ENCODE assay signal across 1 cellular context in the genomic region with DNA sequence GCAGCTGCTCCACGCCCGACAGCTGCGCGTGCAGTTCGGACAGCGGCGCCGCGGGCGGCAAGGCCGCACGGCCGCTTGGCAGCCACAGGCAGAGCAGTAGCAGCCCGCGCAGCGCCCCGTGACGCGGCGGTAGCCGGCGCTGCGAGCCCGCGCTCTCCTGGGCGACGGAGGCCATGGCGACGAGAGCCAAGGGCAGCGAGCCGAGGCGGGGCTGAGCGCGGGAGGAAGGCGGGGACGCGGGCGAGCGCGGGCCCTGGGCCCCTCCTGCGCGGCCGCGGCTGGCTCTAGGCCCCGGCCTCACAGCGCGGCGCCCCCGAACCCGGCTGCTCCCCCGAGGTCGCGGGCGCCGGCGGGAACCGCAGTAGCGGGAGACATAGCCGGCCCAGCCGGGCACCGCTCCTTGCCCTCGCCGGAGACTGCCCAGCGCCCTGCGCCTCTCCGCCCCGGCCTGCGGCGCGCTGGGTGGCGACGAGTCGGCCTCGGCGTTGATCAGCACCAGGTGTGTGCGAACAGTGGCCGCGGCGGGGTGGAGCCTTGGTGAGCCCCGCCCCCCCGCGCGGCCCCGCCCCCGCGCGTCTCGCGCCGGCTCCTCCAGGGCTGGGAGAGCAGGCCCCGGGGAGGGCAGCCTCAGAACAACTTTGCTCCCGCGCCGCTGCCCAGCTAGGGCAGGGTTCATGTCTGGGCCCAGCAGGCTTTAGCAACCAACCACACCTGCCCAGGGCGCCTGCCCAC.
TF ChIP-seq lines count a peak whose summit lies in the region.

A gene with protein sequence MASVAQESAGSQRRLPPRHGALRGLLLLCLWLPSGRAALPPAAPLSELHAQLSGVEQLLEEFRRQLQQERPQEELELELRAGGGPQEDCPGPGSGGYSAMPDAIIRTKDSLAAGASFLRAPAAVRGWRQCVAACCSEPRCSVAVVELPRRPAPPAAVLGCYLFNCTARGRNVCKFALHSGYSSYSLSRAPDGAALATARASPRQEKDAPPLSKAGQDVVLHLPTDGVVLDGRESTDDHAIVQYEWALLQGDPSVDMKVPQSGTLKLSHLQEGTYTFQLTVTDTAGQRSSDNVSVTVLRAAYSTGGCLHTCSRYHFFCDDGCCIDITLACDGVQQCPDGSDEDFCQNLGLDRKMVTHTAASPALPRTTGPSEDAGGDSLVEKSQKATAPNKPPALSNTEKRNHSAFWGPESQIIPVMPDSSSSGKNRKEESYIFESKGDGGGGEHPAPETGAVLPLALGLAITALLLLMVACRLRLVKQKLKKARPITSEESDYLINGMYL (minus strand): TSS at position 514 of the 732 bp plus-strand sequence. CDS start 339 bp downstream, at position 175.

TF ChIP-seq in HepG2, 621 proteins besides CTCF, POLR2A, EP300 and RAD21 (continued from another document and continues in another):
- TF ChIP-seq, protein P1, sequence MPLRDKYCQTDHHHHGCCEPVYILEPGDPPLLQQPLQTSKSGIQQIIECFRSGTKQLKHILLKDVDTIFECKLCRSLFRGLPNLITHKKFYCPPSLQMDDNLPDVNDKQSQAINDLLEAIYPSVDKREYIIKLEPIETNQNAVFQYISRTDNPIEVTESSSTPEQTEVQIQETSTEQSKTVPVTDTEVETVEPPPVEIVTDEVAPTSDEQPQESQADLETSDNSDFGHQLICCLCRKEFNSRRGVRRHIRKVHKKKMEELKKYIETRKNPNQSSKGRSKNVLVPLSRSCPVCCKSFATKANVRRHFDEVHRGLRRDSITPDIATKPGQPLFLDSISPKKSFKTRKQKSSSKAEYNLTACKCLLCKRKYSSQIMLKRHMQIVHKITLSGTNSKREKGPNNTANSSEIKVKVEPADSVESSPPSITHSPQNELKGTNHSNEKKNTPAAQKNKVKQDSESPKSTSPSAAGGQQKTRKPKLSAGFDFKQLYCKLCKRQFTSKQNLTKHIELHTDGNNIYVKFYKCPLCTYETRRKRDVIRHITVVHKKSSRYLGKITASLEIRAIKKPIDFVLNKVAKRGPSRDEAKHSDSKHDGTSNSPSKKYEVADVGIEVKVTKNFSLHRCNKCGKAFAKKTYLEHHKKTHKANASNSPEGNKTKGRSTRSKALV (CRISPR knock-in tag; IDR thresholded peaks at IDR 0.05), result peak; percentile 40; the same call in 1 of the 2 replicates
- TF ChIP-seq ZNF343 (CRISPR knock-in tag; IDR thresholded peaks at IDR 0.05), result peak; percentile 89; the same call in 1 of the 2 replicates
- TF ChIP-seq NBN (conservative IDR thresholded peaks at IDR 0.05), result no peak
- TF ChIP-seq, protein P2, sequence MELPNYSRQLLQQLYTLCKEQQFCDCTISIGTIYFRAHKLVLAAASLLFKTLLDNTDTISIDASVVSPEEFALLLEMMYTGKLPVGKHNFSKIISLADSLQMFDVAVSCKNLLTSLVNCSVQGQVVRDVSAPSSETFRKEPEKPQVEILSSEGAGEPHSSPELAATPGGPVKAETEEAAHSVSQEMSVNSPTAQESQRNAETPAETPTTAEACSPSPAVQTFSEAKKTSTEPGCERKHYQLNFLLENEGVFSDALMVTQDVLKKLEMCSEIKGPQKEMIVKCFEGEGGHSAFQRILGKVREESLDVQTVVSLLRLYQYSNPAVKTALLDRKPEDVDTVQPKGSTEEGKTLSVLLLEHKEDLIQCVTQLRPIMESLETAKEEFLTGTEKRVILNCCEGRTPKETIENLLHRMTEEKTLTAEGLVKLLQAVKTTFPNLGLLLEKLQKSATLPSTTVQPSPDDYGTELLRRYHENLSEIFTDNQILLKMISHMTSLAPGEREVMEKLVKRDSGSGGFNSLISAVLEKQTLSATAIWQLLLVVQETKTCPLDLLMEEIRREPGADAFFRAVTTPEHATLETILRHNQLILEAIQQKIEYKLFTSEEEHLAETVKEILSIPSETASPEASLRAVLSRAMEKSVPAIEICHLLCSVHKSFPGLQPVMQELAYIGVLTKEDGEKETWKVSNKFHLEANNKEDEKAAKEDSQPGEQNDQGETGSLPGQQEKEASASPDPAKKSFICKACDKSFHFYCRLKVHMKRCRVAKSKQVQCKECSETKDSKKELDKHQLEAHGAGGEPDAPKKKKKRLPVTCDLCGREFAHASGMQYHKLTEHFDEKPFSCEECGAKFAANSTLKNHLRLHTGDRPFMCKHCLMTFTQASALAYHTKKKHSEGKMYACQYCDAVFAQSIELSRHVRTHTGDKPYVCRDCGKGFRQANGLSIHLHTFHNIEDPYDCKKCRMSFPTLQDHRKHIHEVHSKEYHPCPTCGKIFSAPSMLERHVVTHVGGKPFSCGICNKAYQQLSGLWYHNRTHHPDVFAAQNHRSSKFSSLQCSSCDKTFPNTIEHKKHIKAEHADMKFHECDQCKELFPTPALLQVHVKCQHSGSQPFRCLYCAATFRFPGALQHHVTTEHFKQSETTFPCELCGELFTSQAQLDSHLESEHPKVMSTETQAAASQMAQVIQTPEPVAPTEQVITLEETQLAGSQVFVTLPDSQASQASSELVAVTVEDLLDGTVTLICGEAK (IDR thresholded peaks at IDR 0.05), result no peak
- TF ChIP-seq, protein P2 (CRISPR knock-in tag; IDR thresholded peaks at IDR 0.05), result peak; percentile 76
- no peak for TF ChIP-seq CHD4 (IDR thresholded peaks at IDR 0.05; ENCODE audit: borderline replicate concordance, low read length)
- no peak for TF ChIP-seq JUN (CRISPR knock-in tag; IDR thresholded peaks at IDR 0.05)
- no peak for TF ChIP-seq GATA4 (IDR thresholded peaks at IDR 0.05; ENCODE audit: borderline replicate concordance, low read depth)
- TF ChIP-seq PHF5A (CRISPR knock-in tag; IDR thresholded peaks at IDR 0.05; ENCODE audit: low read depth, unreplicated experiment), result no peak
- TF ChIP-seq SMAD9 (CRISPR knock-in tag; IDR thresholded peaks at IDR 0.05), result no peak
- TF ChIP-seq SMARCC2 (IDR thresholded peaks at IDR 0.05), result no peak
- TF ChIP-seq GPN1 (CRISPR knock-in tag; IDR thresholded peaks at IDR 0.05; ENCODE audit: borderline replicate concordance), result peak; percentile 73; the same call in 1 of the 2 replicates
- TF ChIP-seq, protein P3, sequence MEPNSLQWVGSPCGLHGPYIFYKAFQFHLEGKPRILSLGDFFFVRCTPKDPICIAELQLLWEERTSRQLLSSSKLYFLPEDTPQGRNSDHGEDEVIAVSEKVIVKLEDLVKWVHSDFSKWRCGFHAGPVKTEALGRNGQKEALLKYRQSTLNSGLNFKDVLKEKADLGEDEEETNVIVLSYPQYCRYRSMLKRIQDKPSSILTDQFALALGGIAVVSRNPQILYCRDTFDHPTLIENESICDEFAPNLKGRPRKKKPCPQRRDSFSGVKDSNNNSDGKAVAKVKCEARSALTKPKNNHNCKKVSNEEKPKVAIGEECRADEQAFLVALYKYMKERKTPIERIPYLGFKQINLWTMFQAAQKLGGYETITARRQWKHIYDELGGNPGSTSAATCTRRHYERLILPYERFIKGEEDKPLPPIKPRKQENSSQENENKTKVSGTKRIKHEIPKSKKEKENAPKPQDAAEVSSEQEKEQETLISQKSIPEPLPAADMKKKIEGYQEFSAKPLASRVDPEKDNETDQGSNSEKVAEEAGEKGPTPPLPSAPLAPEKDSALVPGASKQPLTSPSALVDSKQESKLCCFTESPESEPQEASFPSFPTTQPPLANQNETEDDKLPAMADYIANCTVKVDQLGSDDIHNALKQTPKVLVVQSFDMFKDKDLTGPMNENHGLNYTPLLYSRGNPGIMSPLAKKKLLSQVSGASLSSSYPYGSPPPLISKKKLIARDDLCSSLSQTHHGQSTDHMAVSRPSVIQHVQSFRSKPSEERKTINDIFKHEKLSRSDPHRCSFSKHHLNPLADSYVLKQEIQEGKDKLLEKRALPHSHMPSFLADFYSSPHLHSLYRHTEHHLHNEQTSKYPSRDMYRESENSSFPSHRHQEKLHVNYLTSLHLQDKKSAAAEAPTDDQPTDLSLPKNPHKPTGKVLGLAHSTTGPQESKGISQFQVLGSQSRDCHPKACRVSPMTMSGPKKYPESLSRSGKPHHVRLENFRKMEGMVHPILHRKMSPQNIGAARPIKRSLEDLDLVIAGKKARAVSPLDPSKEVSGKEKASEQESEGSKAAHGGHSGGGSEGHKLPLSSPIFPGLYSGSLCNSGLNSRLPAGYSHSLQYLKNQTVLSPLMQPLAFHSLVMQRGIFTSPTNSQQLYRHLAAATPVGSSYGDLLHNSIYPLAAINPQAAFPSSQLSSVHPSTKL (CRISPR knock-in tag; IDR thresholded peaks at IDR 0.05), result peak; percentile 47; the same call in 1 of the 2 replicates
- no peak for TF ChIP-seq HMG20A (CRISPR knock-in tag; IDR thresholded peaks at IDR 0.05; ENCODE audit: borderline replicate concordance)
- TF ChIP-seq TEAD2 (CRISPR knock-in tag; IDR thresholded peaks at IDR 0.05), result no peak
- TF ChIP-seq, protein P4, sequence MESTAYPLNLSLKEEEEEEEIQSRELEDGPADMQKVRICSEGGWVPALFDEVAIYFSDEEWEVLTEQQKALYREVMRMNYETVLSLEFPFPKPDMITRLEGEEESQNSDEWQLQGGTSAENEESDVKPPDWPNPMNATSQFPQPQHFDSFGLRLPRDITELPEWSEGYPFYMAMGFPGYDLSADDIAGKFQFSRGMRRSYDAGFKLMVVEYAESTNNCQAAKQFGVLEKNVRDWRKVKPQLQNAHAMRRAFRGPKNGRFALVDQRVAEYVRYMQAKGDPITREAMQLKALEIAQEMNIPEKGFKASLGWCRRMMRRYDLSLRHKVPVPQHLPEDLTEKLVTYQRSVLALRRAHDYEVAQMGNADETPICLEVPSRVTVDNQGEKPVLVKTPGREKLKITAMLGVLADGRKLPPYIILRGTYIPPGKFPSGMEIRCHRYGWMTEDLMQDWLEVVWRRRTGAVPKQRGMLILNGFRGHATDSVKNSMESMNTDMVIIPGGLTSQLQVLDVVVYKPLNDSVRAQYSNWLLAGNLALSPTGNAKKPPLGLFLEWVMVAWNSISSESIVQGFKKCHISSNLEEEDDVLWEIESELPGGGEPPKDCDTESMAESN (CRISPR knock-in tag; conservative IDR thresholded peaks at IDR 0.05), result no peak; the same call in 1 of the 2 replicates
- no peak; the same call in 1 of the 2 replicates for TF ChIP-seq NR2C2 (CRISPR knock-in tag; IDR thresholded peaks at IDR 0.05; ENCODE audit: borderline replicate concordance)
- TF ChIP-seq, protein P5, sequence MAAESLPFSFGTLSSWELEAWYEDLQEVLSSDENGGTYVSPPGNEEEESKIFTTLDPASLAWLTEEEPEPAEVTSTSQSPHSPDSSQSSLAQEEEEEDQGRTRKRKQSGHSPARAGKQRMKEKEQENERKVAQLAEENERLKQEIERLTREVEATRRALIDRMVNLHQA (CRISPR knock-in tag; IDR thresholded peaks at IDR 0.05), result no peak
- TF ChIP-seq CHCHD3 (CRISPR knock-in tag; IDR thresholded peaks at IDR 0.05), result no peak
- no peak for TF ChIP-seq TOE1 (CRISPR knock-in tag; IDR thresholded peaks at IDR 0.05)
- TF ChIP-seq BHLHE40 (IDR thresholded peaks at IDR 0.05; ENCODE audit: low read length), result 0 out of 2 replicates have a peak, but pooled peaks have one; percentile 7
- TF ChIP-seq ZNF431 (CRISPR knock-in tag; IDR thresholded peaks at IDR 0.05; ENCODE audit: borderline replicate concordance, low read depth), result peak; percentile 91
- TF ChIP-seq ZNF615 (CRISPR knock-in tag; IDR thresholded peaks at IDR 0.05; ENCODE audit: borderline replicate concordance), result no peak
- TF ChIP-seq, protein P6, sequence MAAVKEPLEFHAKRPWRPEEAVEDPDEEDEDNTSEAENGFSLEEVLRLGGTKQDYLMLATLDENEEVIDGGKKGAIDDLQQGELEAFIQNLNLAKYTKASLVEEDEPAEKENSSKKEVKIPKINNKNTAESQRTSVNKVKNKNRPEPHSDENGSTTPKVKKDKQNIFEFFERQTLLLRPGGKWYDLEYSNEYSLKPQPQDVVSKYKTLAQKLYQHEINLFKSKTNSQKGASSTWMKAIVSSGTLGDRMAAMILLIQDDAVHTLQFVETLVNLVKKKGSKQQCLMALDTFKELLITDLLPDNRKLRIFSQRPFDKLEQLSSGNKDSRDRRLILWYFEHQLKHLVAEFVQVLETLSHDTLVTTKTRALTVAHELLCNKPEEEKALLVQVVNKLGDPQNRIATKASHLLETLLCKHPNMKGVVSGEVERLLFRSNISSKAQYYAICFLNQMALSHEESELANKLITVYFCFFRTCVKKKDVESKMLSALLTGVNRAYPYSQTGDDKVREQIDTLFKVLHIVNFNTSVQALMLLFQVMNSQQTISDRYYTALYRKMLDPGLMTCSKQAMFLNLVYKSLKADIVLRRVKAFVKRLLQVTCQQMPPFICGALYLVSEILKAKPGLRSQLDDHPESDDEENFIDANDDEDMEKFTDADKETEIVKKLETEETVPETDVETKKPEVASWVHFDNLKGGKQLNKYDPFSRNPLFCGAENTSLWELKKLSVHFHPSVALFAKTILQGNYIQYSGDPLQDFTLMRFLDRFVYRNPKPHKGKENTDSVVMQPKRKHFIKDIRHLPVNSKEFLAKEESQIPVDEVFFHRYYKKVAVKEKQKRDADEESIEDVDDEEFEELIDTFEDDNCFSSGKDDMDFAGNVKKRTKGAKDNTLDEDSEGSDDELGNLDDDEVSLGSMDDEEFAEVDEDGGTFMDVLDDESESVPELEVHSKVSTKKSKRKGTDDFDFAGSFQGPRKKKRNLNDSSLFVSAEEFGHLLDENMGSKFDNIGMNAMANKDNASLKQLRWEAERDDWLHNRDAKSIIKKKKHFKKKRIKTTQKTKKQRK (IDR thresholded peaks at IDR 0.05; ENCODE audit: low read length), result no peak
- TF ChIP-seq KAT2B (IDR thresholded peaks at IDR 0.05; ENCODE audit: borderline replicate concordance, low read depth, low read length), result no peak
